In the genomic region with DNA sequence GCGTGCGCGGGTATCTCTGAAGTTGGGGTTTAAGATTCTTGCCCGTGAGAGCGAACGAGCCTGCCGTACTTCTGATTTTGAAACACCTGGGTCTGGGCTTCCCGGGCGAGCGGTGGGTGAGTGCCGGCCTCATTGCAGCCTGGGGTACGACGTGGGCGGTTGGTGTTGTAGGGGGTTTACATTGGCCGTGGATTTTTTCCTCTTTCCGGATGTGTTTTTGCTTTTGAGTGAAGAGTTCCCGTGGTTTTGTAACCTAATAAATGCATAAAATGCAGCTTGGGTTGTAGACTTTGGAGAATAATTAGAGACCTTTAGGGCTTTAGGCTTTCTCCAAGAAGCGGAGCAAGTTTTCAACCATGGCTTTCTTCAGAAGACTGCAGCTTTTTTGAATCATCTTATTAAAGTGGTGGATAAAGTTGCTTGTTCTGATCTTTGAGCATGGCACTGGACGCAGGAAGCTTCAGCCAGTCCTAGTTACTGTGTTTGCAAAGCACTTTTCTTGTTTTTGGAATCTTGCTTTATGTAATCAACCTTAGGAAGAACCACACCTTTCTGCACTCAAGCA, we compare ENCODE assay signal across 1 cellular context.
TF ChIP-seq lines count a peak whose summit lies in the region.

No MANE protein-coding gene starts in this region.

TF ChIP-seq in HepG2, 621 proteins besides CTCF, POLR2A, EP300 and RAD21 (continued from another document and continues in another):
- 0 out of 2 replicates have a peak, but pooled peaks have one; percentile 65 for TF ChIP-seq KDM2A (CRISPR knock-in tag; IDR thresholded peaks at IDR 0.05; ENCODE audit: borderline replicate concordance, low read depth)
- no peak for TF ChIP-seq FOXP1 (IDR thresholded peaks at IDR 0.05)
- no peak for TF ChIP-seq FOXP1 (CRISPR knock-in tag; IDR thresholded peaks at IDR 0.05)
- no peak for TF ChIP-seq PCBP1 (IDR thresholded peaks at IDR 0.05; ENCODE audit: borderline replicate concordance, low read depth, low read length)
- TF ChIP-seq ZNF468 (CRISPR knock-in tag; IDR thresholded peaks at IDR 0.05), result no peak
- no peak for TF ChIP-seq THYN1 (CRISPR knock-in tag; IDR thresholded peaks at IDR 0.05; ENCODE audit: borderline replicate concordance, low read depth)
- no peak for TF ChIP-seq ZNF790 (CRISPR knock-in tag; IDR thresholded peaks at IDR 0.05; ENCODE audit: borderline replicate concordance)
- TF ChIP-seq, protein P1, sequence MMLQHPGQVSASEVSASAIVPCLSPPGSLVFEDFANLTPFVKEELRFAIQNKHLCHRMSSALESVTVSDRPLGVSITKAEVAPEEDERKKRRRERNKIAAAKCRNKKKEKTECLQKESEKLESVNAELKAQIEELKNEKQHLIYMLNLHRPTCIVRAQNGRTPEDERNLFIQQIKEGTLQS (CRISPR knock-in tag; IDR thresholded peaks at IDR 0.05), result no peak
- no peak for TF ChIP-seq THRA (CRISPR knock-in tag; IDR thresholded peaks at IDR 0.05; ENCODE audit: borderline replicate concordance)
- no peak for TF ChIP-seq ZNF407 (CRISPR knock-in tag; IDR thresholded peaks at IDR 0.05; ENCODE audit: not compliant biosample characterization)
- peak; percentile 45; the same call in 1 of the 2 replicates for TF ChIP-seq ZNF850 (CRISPR knock-in tag; conservative IDR thresholded peaks at IDR 0.05)
- TF ChIP-seq HCFC1 (IDR thresholded peaks at IDR 0.05; ENCODE audit: low read depth, low read length), result no peak
- no peak for TF ChIP-seq ZNF441 (CRISPR knock-in tag; IDR thresholded peaks at IDR 0.05; ENCODE audit: borderline replicate concordance)
- no peak for TF ChIP-seq CBX5 (CRISPR knock-in tag; IDR thresholded peaks at IDR 0.05; ENCODE audit: borderline replicate concordance)
- no peak for TF ChIP-seq ZNF83 (CRISPR knock-in tag; IDR thresholded peaks at IDR 0.05; ENCODE audit: borderline replicate concordance)
- TF ChIP-seq, protein P2, sequence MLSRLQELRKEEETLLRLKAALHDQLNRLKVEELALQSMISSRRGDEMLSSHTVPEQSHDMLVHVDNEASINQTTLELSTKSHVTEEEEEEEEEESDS (CRISPR knock-in tag; IDR thresholded peaks at IDR 0.05; ENCODE audit: borderline replicate concordance), result 0 out of 2 replicates have a peak, but pooled peaks have one; percentile 3
- TF ChIP-seq ZBTB10 (CRISPR knock-in tag; IDR thresholded peaks at IDR 0.05; ENCODE audit: borderline replicate concordance), result no peak
- TF ChIP-seq ZNF777 (CRISPR knock-in tag; IDR thresholded peaks at IDR 0.05), result no peak
- TF ChIP-seq, protein P3, sequence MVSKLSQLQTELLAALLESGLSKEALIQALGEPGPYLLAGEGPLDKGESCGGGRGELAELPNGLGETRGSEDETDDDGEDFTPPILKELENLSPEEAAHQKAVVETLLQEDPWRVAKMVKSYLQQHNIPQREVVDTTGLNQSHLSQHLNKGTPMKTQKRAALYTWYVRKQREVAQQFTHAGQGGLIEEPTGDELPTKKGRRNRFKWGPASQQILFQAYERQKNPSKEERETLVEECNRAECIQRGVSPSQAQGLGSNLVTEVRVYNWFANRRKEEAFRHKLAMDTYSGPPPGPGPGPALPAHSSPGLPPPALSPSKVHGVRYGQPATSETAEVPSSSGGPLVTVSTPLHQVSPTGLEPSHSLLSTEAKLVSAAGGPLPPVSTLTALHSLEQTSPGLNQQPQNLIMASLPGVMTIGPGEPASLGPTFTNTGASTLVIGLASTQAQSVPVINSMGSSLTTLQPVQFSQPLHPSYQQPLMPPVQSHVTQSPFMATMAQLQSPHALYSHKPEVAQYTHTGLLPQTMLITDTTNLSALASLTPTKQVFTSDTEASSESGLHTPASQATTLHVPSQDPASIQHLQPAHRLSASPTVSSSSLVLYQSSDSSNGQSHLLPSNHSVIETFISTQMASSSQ (IDR thresholded peaks at IDR 0.05; ENCODE audit: low read depth), result no peak
- TF ChIP-seq, protein P3 (CRISPR knock-in tag; IDR thresholded peaks at IDR 0.05; ENCODE audit: borderline replicate concordance), result no peak
- no peak for TF ChIP-seq NKX3-1 (CRISPR knock-in tag; IDR thresholded peaks at IDR 0.05)
- TF ChIP-seq, protein P4, sequence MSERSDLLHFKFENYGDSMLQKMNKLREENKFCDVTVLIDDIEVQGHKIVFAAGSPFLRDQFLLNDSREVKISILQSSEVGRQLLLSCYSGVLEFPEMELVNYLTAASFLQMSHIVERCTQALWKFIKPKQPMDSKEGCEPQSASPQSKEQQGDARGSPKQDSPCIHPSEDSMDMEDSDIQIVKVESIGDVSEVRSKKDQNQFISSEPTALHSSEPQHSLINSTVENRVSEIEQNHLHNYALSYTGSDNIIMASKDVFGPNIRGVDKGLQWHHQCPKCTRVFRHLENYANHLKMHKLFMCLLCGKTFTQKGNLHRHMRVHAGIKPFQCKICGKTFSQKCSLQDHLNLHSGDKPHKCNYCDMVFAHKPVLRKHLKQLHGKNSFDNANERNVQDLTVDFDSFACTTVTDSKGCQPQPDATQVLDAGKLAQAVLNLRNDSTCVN (CRISPR knock-in tag; IDR thresholded peaks at IDR 0.05; ENCODE audit: borderline replicate concordance), result no peak
- no peak for TF ChIP-seq ZNF737 (CRISPR knock-in tag; IDR thresholded peaks at IDR 0.05; ENCODE audit: borderline replicate concordance)
- TF ChIP-seq ARHGAP35 (CRISPR knock-in tag; IDR thresholded peaks at IDR 0.05; ENCODE audit: borderline replicate concordance), result no peak
- no peak for TF ChIP-seq ATF5 (CRISPR knock-in tag; IDR thresholded peaks at IDR 0.05; ENCODE audit: low read depth)
- TF ChIP-seq, protein P5, sequence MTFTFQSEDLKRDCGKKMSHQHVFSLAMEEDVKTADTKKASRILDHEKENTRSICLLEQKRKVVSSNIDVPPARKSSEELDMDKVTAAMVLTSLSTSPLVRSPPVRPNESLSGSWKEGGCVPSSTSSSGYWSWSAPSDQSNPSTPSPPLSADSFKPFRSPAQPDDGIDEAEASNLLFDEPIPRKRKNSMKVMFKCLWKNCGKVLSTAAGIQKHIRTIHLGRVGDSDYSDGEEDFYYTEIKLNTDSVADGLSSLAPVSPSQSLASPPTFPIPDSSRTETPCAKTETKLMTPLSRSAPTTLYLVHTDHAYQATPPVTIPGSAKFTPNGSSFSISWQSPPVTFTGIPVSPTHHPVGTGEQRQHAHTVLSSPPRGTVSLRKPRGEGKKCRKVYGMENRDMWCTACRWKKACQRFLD (CRISPR knock-in tag; IDR thresholded peaks at IDR 0.05; ENCODE audit: borderline replicate concordance), result no peak
- no peak for TF ChIP-seq WIZ (CRISPR knock-in tag; IDR thresholded peaks at IDR 0.05)
- TF ChIP-seq RAD51 (IDR thresholded peaks at IDR 0.05; ENCODE audit: borderline replicate concordance), result no peak
- no peak for TF ChIP-seq PRPF4 (IDR thresholded peaks at IDR 0.05; ENCODE audit: low read depth, low read length, poor library complexity, severe bottlenecking)
